Comparison of ENCODE assay signal across 1 cellular context in genomic region chr15:67061811-67062348, GRCh38.
TF ChIP-seq lines count a peak whose summit lies in the region.

No MANE protein-coding gene starts in this region.

TF ChIP-seq in HepG2, 621 proteins besides CTCF, POLR2A, EP300 and RAD21 (continues in another document):
- TF ChIP-seq MTA3 (CRISPR knock-in tag; IDR thresholded peaks at IDR 0.05) (no peak), HNF1B (CRISPR knock-in tag; IDR thresholded peaks at IDR 0.05) (0 out of 2 replicates have a peak, but pooled peaks have one; percentile 23), CREB1 (IDR thresholded peaks at IDR 0.05) (no peak), CREB1 (CRISPR knock-in tag; IDR thresholded peaks at IDR 0.05) (peak; percentile 49; the same call in 1 of the 2 replicates), DBP (CRISPR knock-in tag; IDR thresholded peaks at IDR 0.05; ENCODE audit: not compliant biosample characterization) (no peak), FOXO1 (CRISPR knock-in tag; IDR thresholded peaks at IDR 0.05) (no peak), GATAD1 (CRISPR knock-in tag; IDR thresholded peaks at IDR 0.05) (no peak), ZNF382 (CRISPR knock-in tag; IDR thresholded peaks at IDR 0.05; ENCODE audit: borderline replicate concordance) (no peak), TCF12 (IDR thresholded peaks at IDR 0.05) (no peak), TCF12 (CRISPR knock-in tag; IDR thresholded peaks at IDR 0.05) (no peak), ZNF24 (IDR thresholded peaks at IDR 0.05) (no peak), DPF2 (CRISPR knock-in tag; IDR thresholded peaks at IDR 0.05; ENCODE audit: borderline replicate concordance, low read depth) (peak; percentile 10; the same call in 1 of the 2 replicates), TMF1 (CRISPR knock-in tag; IDR thresholded peaks at IDR 0.05; ENCODE audit: low read depth) (no peak), ZNF33B (CRISPR knock-in tag; IDR thresholded peaks at IDR 0.05) (no peak), RFX5 (IDR thresholded peaks at IDR 0.05; ENCODE audit: low read depth, low read length) (no peak), ZNF205 (CRISPR knock-in tag; IDR thresholded peaks at IDR 0.05) (no peak), ZNF337 (CRISPR knock-in tag; IDR thresholded peaks at IDR 0.05; ENCODE audit: borderline replicate concordance, low read depth) (0 out of 2 replicates have a peak, but pooled peaks have one; percentile 30), ZNF652 (CRISPR knock-in tag; IDR thresholded peaks at IDR 0.05; ENCODE audit: borderline replicate concordance, low read depth) (peak; percentile 92), U2AF2 (IDR thresholded peaks at IDR 0.05; ENCODE audit: low read depth, low read length) (no peak), TFDP1 (CRISPR knock-in tag; IDR thresholded peaks at IDR 0.05; ENCODE audit: borderline replicate concordance) (0 out of 2 replicates have a peak, but pooled peaks have one; percentile 36), SRSF9 (IDR thresholded peaks at IDR 0.05; ENCODE audit: borderline replicate concordance, insufficient read depth, low read depth, low read length, poor library complexity, severe bottlenecking) (no peak), HNF4A (CRISPR knock-in tag; IDR thresholded peaks at IDR 0.05) (no peak), ZNF430 (CRISPR knock-in tag; IDR thresholded peaks at IDR 0.05) (0 out of 2 replicates have a peak, but pooled peaks have one; percentile 7), ZNF670 (CRISPR knock-in tag; IDR thresholded peaks at IDR 0.05; ENCODE audit: borderline replicate concordance) (no peak), JUN (CRISPR knock-in tag; IDR thresholded peaks at IDR 0.05) (no peak), THYN1 (CRISPR knock-in tag; IDR thresholded peaks at IDR 0.05; ENCODE audit: borderline replicate concordance, low read depth) (no peak), MED1 (CRISPR knock-in tag; IDR thresholded peaks at IDR 0.05) (peak; percentile 41; the same call in 1 of the 2 replicates), STAT6 (CRISPR knock-in tag; IDR thresholded peaks at IDR 0.05; ENCODE audit: borderline replicate concordance) (0 out of 2 replicates have a peak, but pooled peaks have one; percentile 1), ZSCAN22 (CRISPR knock-in tag; IDR thresholded peaks at IDR 0.05) (no peak), ZNF383 (CRISPR knock-in tag; IDR thresholded peaks at IDR 0.05; ENCODE audit: borderline replicate concordance) (no peak), ZBTB7A (CRISPR knock-in tag; IDR thresholded peaks at IDR 0.05) (no peak), ZSCAN25 (CRISPR knock-in tag; IDR thresholded peaks at IDR 0.05) (no peak), CCDC6 (CRISPR knock-in tag; IDR thresholded peaks at IDR 0.05) (no peak), HMGXB4 (CRISPR knock-in tag; IDR thresholded peaks at IDR 0.05; ENCODE audit: borderline replicate concordance in 1 of 2, low read depth in 1 of 2) (0 out of 4 replicates have a peak, but pooled peaks of 1 of the 2 experiments have one; percentile 16), TCF7 (IDR thresholded peaks at IDR 0.05; ENCODE audit: low read depth) (no peak), ZBTB20 (CRISPR knock-in tag; IDR thresholded peaks at IDR 0.05; ENCODE audit: borderline replicate concordance, low read depth) (peak; percentile 6; the same call in 1 of the 2 replicates), KAT7 (CRISPR knock-in tag; IDR thresholded peaks at IDR 0.05; ENCODE audit: borderline replicate concordance) (no peak), GATAD2A (CRISPR knock-in tag; IDR thresholded peaks at IDR 0.05) (no peak; the same call in 1 of the 2 replicates), ZNF766 (CRISPR knock-in tag; IDR thresholded peaks at IDR 0.05; ENCODE audit: borderline replicate concordance) (0 out of 2 replicates have a peak, but pooled peaks have one; percentile 11), MLLT10 (CRISPR knock-in tag; IDR thresholded peaks at IDR 0.05) (no peak), ZMAT5 (CRISPR knock-in tag; IDR thresholded peaks at IDR 0.05; ENCODE audit: borderline replicate concordance, low read depth) (no peak), HMG20B (CRISPR knock-in tag; conservative IDR thresholded peaks at IDR 0.05) (no peak)
- TF ChIP-seq, protein P1, sequence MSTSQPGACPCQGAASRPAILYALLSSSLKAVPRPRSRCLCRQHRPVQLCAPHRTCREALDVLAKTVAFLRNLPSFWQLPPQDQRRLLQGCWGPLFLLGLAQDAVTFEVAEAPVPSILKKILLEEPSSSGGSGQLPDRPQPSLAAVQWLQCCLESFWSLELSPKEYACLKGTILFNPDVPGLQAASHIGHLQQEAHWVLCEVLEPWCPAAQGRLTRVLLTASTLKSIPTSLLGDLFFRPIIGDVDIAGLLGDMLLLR (CRISPR knock-in tag; IDR thresholded peaks at IDR 0.05): no peak
- TF ChIP-seq, protein P2, sequence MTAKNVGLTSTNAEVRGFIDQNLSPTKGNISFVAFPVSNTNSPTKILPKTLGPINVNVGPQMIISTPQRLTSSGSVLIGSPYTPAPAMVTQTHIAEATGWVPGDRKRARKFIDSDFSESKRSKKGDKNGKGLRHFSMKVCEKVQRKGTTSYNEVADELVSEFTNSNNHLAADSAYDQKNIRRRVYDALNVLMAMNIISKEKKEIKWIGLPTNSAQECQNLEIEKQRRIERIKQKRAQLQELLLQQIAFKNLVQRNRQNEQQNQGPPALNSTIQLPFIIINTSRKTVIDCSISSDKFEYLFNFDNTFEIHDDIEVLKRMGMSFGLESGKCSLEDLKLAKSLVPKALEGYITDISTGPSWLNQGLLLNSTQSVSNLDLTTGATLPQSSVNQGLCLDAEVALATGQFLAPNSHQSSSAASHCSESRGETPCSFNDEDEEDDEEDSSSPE (CRISPR knock-in tag; IDR thresholded peaks at IDR 0.05): no peak
- TF ChIP-seq, protein P3, sequence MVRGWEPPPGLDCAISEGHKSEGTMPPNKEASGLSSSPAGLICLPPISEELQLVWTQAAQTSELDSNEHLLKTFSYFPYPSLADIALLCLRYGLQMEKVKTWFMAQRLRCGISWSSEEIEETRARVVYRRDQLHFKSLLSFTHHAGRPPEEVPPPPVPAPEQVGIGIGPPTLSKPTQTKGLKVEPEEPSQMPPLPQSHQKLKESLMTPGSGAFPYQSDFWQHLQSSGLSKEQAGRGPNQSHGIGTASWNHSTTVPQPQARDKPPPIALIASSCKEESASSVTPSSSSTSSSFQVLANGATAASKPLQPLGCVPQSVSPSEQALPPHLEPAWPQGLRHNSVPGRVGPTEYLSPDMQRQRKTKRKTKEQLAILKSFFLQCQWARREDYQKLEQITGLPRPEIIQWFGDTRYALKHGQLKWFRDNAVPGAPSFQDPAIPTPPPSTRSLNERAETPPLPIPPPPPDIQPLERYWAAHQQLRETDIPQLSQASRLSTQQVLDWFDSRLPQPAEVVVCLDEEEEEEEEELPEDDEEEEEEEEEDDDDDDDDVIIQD (CRISPR knock-in tag; IDR thresholded peaks at IDR 0.05; ENCODE audit: low read depth): no peak
- TF ChIP-seq, protein P4, sequence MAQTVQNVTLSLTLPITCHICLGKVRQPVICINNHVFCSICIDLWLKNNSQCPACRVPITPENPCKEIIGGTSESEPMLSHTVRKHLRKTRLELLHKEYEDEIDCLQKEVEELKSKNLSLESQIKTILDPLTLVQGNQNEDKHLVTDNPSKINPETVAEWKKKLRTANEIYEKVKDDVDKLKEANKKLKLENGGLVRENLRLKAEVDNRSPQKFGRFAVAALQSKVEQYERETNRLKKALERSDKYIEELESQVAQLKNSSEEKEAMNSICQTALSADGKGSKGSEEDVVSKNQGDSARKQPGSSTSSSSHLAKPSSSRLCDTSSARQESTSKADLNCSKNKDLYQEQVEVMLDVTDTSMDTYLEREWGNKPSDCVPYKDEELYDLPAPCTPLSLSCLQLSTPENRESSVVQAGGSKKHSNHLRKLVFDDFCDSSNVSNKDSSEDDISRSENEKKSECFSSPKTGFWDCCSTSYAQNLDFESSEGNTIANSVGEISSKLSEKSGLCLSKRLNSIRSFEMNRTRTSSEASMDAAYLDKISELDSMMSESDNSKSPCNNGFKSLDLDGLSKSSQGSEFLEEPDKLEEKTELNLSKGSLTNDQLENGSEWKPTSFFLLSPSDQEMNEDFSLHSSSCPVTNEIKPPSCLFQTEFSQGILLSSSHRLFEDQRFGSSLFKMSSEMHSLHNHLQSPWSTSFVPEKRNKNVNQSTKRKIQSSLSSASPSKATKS (CRISPR knock-in tag; IDR thresholded peaks at IDR 0.05): no peak
- TF ChIP-seq, protein P5, sequence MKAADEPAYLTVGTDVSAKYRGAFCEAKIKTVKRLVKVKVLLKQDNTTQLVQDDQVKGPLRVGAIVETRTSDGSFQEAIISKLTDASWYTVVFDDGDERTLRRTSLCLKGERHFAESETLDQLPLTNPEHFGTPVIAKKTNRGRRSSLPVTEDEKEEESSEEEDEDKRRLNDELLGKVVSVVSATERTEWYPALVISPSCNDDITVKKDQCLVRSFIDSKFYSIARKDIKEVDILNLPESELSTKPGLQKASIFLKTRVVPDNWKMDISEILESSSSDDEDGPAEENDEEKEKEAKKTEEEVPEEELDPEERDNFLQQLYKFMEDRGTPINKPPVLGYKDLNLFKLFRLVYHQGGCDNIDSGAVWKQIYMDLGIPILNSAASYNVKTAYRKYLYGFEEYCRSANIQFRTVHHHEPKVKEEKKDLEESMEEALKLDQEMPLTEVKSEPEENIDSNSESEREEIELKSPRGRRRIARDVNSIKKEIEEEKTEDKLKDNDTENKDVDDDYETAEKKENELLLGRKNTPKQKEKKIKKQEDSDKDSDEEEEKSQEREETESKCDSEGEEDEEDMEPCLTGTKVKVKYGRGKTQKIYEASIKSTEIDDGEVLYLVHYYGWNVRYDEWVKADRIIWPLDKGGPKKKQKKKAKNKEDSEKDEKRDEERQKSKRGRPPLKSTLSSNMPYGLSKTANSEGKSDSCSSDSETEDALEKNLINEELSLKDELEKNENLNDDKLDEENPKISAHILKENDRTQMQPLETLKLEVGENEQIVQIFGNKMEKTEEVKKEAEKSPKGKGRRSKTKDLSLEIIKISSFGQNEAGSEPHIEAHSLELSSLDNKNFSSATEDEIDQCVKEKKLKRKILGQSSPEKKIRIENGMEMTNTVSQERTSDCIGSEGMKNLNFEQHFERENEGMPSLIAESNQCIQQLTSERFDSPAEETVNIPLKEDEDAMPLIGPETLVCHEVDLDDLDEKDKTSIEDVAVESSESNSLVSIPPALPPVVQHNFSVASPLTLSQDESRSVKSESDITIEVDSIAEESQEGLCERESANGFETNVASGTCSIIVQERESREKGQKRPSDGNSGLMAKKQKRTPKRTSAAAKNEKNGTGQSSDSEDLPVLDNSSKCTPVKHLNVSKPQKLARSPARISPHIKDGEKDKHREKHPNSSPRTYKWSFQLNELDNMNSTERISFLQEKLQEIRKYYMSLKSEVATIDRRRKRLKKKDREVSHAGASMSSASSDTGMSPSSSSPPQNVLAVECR (CRISPR knock-in tag; IDR thresholded peaks at IDR 0.05; ENCODE audit: borderline replicate concordance): no peak; the same call in 1 of the 2 replicates
